In the genomic region with DNA sequence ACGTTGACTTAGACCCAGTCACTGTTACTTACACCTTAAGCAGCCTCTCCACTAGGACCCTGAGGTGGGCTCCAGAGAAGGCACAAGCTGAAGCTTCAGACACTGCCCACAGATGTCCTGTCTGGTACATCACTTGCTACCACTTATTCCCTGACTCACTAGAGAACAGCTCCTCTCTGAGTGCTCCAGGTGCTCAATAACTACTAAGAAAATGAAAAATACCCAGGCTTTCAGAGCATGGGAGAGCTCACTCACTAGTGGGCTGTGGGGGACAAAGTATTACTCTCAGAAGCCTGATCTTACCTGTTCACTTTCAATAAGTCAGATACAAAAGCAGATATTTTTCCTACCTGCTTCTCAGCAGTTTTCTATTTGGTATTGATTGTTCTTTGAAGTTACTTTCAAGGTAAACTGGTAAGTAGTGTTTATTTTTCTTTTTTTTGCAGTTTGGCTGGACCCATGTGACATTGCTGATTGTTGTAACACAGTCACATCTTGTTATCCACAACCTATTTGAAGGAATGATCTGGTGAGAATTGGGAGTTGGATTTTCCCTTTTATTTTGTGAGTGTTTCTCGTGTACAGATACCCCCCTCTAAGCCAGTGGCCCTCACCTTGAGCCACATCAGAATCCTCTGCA, we compare ENCODE assay signal across 1 cellular context.
TF ChIP-seq lines count a peak whose summit lies in the region.

No MANE protein-coding gene starts in this region.

TF ChIP-seq in HepG2, 621 proteins besides CTCF, POLR2A, EP300 and RAD21:
- TF ChIP-seq ARHGAP35 (CRISPR knock-in tag; IDR thresholded peaks at IDR 0.05; ENCODE audit: borderline replicate concordance) (no peak), ZNF263 (CRISPR knock-in tag; IDR thresholded peaks at IDR 0.05) (peak; percentile 75; the same call in 1 of the 2 replicates), MBNL3 (CRISPR knock-in tag; conservative IDR thresholded peaks at IDR 0.05) (no peak), SOX5 (CRISPR knock-in tag; IDR thresholded peaks at IDR 0.05; ENCODE audit: borderline replicate concordance) (peak; percentile 30; the same call in 1 of the 2 replicates), ISX (CRISPR knock-in tag; conservative IDR thresholded peaks at IDR 0.05) (no peak), TEAD2 (CRISPR knock-in tag; IDR thresholded peaks at IDR 0.05) (no peak), SOX13 (IDR thresholded peaks at IDR 0.05) (no peak), SOX13 (CRISPR knock-in tag; conservative IDR thresholded peaks at IDR 0.05 in 1 of 2, IDR thresholded peaks at IDR 0.05 in 1 of 2) (0 out of 4 replicates have a peak, but pooled peaks of 1 of the 2 experiments have one; percentile 15), ZNF205 (CRISPR knock-in tag; IDR thresholded peaks at IDR 0.05) (peak; percentile 78), ZNF546 (CRISPR knock-in tag; conservative IDR thresholded peaks at IDR 0.05) (no peak), CHD4 (IDR thresholded peaks at IDR 0.05; ENCODE audit: borderline replicate concordance, low read length) (no peak), SSRP1 (CRISPR knock-in tag; IDR thresholded peaks at IDR 0.05) (no peak), FOXP1 (IDR thresholded peaks at IDR 0.05) (no peak), FOXP1 (CRISPR knock-in tag; IDR thresholded peaks at IDR 0.05) (peak; percentile 37; the same call in 1 of the 2 replicates), RARA (CRISPR knock-in tag; IDR thresholded peaks at IDR 0.05) (peak; percentile 37; the same call in 1 of the 2 replicates), ZNF572 (CRISPR knock-in tag; IDR thresholded peaks at IDR 0.05) (no peak), BCL6 (CRISPR knock-in tag; IDR thresholded peaks at IDR 0.05) (peak; percentile 95), ZNF337 (CRISPR knock-in tag; IDR thresholded peaks at IDR 0.05; ENCODE audit: borderline replicate concordance, low read depth) (no peak)
- TF ChIP-seq, protein P1, sequence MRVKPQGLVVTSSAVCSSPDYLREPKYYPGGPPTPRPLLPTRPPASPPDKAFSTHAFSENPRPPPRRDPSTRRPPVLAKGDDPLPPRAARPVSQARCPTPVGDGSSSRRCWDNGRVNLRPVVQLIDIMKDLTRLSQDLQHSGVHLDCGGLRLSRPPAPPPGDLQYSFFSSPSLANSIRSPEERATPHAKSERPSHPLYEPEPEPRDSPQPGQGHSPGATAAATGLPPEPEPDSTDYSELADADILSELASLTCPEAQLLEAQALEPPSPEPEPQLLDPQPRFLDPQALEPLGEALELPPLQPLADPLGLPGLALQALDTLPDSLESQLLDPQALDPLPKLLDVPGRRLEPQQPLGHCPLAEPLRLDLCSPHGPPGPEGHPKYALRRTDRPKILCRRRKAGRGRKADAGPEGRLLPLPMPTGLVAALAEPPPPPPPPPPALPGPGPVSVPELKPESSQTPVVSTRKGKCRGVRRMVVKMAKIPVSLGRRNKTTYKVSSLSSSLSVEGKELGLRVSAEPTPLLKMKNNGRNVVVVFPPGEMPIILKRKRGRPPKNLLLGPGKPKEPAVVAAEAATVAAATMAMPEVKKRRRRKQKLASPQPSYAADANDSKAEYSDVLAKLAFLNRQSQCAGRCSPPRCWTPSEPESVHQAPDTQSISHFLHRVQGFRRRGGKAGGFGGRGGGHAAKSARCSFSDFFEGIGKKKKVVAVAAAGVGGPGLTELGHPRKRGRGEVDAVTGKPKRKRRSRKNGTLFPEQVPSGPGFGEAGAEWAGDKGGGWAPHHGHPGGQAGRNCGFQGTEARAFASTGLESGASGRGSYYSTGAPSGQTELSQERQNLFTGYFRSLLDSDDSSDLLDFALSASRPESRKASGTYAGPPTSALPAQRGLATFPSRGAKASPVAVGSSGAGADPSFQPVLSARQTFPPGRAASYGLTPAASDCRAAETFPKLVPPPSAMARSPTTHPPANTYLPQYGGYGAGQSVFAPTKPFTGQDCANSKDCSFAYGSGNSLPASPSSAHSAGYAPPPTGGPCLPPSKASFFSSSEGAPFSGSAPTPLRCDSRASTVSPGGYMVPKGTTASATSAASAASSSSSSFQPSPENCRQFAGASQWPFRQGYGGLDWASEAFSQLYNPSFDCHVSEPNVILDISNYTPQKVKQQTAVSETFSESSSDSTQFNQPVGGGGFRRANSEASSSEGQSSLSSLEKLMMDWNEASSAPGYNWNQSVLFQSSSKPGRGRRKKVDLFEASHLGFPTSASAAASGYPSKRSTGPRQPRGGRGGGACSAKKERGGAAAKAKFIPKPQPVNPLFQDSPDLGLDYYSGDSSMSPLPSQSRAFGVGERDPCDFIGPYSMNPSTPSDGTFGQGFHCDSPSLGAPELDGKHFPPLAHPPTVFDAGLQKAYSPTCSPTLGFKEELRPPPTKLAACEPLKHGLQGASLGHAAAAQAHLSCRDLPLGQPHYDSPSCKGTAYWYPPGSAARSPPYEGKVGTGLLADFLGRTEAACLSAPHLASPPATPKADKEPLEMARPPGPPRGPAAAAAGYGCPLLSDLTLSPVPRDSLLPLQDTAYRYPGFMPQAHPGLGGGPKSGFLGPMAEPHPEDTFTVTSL (CRISPR knock-in tag; IDR thresholded peaks at IDR 0.05; ENCODE audit: borderline replicate concordance), result peak; percentile 32; the same call in 1 of the 2 replicates
- TF ChIP-seq, protein P2, sequence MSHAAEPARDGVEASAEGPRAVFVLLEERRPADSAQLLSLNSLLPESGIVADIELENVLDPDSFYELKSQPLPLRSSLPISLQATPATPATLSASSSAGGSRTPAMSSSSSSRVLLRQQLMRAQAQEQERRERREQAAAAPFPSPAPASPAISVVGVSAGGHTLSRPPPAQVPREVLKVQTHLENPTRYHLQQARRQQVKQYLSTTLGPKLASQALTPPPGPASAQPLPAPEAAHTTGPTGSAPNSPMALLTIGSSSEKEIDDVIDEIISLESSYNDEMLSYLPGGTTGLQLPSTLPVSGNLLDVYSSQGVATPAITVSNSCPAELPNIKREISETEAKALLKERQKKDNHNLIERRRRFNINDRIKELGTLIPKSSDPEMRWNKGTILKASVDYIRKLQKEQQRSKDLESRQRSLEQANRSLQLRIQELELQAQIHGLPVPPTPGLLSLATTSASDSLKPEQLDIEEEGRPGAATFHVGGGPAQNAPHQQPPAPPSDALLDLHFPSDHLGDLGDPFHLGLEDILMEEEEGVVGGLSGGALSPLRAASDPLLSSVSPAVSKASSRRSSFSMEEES (CRISPR knock-in tag; IDR thresholded peaks at IDR 0.05), result 0 out of 2 replicates have a peak, but pooled peaks have one; percentile 23
- TF ChIP-seq, protein P3, sequence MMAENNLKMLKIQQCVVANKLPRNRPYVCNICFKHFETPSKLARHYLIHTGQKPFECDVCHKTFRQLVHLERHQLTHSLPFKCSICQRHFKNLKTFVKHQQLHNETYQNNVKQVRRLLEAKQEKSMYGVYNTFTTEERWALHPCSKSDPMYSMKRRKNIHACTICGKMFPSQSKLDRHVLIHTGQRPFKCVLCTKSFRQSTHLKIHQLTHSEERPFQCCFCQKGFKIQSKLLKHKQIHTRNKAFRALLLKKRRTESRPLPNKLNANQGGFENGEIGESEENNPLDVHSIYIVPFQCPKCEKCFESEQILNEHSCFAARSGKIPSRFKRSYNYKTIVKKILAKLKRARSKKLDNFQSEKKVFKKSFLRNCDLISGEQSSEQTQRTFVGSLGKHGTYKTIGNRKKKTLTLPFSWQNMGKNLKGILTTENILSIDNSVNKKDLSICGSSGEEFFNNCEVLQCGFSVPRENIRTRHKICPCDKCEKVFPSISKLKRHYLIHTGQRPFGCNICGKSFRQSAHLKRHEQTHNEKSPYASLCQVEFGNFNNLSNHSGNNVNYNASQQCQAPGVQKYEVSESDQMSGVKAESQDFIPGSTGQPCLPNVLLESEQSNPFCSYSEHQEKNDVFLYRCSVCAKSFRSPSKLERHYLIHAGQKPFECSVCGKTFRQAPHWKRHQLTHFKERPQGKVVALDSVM (CRISPR knock-in tag; IDR thresholded peaks at IDR 0.05), result no peak
- TF ChIP-seq, protein P4, sequence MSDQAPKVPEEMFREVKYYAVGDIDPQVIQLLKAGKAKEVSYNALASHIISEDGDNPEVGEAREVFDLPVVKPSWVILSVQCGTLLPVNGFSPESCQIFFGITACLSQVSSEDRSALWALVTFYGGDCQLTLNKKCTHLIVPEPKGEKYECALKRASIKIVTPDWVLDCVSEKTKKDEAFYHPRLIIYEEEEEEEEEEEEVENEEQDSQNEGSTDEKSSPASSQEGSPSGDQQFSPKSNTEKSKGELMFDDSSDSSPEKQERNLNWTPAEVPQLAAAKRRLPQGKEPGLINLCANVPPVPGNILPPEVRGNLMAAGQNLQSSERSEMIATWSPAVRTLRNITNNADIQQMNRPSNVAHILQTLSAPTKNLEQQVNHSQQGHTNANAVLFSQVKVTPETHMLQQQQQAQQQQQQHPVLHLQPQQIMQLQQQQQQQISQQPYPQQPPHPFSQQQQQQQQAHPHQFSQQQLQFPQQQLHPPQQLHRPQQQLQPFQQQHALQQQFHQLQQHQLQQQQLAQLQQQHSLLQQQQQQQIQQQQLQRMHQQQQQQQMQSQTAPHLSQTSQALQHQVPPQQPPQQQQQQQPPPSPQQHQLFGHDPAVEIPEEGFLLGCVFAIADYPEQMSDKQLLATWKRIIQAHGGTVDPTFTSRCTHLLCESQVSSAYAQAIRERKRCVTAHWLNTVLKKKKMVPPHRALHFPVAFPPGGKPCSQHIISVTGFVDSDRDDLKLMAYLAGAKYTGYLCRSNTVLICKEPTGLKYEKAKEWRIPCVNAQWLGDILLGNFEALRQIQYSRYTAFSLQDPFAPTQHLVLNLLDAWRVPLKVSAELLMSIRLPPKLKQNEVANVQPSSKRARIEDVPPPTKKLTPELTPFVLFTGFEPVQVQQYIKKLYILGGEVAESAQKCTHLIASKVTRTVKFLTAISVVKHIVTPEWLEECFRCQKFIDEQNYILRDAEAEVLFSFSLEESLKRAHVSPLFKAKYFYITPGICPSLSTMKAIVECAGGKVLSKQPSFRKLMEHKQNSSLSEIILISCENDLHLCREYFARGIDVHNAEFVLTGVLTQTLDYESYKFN (CRISPR knock-in tag; conservative IDR thresholded peaks at IDR 0.05), result peak; percentile 48; the same call in 1 of the 2 replicates
